1 cellular context compared by ENCODE assay signal in the genomic region with DNA sequence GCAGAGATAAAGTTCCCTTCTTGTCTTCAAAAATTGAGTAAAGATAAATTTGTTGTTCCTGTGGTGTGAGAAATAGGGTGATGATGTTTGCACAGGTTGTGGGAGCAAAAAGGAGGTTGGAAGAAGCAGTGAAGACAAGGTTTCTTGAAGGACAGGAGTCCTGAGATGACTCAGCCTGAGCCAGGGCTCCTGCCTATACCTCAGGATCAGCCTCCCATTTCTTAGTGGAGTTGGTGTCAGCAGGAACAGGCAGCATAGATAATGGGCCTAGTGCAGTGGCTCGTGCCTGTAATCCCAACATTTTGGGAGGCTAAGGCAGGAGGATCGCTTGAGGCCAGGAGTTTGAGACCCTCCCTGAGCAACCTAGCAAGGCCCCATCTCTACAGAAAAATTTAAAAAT.
TF ChIP-seq lines count a peak whose summit lies in the region.

No MANE protein-coding gene starts in this region.

TF ChIP-seq in K562, 482 proteins besides CTCF, POLR2A, EP300 and RAD21:
- TF ChIP-seq POLR2AphosphoS2 (IDR thresholded peaks at IDR 0.05; ENCODE audit: low read length): no peak
- no peak for TF ChIP-seq ZNF830 (CRISPR knock-in tag; IDR thresholded peaks at IDR 0.05)
- no peak for TF ChIP-seq GTF3C2 (IDR thresholded peaks at IDR 0.05; ENCODE audit: borderline replicate concordance, extremely low read depth, insufficient read length)
- TF ChIP-seq, protein P1, sequence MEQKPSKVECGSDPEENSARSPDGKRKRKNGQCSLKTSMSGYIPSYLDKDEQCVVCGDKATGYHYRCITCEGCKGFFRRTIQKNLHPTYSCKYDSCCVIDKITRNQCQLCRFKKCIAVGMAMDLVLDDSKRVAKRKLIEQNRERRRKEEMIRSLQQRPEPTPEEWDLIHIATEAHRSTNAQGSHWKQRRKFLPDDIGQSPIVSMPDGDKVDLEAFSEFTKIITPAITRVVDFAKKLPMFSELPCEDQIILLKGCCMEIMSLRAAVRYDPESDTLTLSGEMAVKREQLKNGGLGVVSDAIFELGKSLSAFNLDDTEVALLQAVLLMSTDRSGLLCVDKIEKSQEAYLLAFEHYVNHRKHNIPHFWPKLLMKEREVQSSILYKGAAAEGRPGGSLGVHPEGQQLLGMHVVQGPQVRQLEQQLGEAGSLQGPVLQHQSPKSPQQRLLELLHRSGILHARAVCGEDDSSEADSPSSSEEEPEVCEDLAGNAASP (IDR thresholded peaks at IDR 0.05): no peak
- TF ChIP-seq ZBED1 (IDR thresholded peaks at IDR 0.05): no peak
- TF ChIP-seq EHMT2 (IDR thresholded peaks at IDR 0.05): no peak
- no peak for TF ChIP-seq ZSCAN32 (CRISPR knock-in tag; IDR thresholded peaks at IDR 0.05)
- no peak for TF ChIP-seq ZNF184 (CRISPR knock-in tag; IDR thresholded peaks at IDR 0.05)
- TF ChIP-seq PPARD (CRISPR knock-in tag; IDR thresholded peaks at IDR 0.05): no peak
- TF ChIP-seq, protein P2, sequence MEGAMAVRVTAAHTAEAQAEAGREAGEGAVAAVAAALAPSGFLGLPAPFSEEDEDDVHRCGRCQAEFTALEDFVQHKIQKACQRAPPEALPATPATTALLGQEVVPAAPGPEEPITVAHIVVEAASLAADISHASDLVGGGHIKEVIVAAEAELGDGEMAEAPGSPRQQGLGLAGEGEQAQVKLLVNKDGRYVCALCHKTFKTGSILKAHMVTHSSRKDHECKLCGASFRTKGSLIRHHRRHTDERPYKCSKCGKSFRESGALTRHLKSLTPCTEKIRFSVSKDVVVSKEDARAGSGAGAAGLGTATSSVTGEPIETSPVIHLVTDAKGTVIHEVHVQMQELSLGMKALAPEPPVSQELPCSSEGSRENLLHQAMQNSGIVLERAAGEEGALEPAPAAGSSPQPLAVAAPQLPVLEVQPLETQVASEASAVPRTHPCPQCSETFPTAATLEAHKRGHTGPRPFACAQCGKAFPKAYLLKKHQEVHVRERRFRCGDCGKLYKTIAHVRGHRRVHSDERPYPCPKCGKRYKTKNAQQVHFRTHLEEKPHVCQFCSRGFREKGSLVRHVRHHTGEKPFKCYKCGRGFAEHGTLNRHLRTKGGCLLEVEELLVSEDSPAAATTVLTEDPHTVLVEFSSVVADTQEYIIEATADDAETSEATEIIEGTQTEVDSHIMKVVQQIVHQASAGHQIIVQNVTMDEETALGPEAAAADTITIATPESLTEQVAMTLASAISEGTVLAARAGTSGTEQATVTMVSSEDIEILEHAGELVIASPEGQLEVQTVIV (CRISPR knock-in tag; IDR thresholded peaks at IDR 0.05; ENCODE audit: borderline replicate concordance): no peak
- TF ChIP-seq SIN3A (IDR thresholded peaks at IDR 0.05; ENCODE audit: borderline replicate concordance in 2 of 2, control insufficient read depth in 1 of 2, low read depth in 2 of 2, low read length in 2 of 2): no peak
- TF ChIP-seq, protein P3, sequence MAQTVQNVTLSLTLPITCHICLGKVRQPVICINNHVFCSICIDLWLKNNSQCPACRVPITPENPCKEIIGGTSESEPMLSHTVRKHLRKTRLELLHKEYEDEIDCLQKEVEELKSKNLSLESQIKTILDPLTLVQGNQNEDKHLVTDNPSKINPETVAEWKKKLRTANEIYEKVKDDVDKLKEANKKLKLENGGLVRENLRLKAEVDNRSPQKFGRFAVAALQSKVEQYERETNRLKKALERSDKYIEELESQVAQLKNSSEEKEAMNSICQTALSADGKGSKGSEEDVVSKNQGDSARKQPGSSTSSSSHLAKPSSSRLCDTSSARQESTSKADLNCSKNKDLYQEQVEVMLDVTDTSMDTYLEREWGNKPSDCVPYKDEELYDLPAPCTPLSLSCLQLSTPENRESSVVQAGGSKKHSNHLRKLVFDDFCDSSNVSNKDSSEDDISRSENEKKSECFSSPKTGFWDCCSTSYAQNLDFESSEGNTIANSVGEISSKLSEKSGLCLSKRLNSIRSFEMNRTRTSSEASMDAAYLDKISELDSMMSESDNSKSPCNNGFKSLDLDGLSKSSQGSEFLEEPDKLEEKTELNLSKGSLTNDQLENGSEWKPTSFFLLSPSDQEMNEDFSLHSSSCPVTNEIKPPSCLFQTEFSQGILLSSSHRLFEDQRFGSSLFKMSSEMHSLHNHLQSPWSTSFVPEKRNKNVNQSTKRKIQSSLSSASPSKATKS (CRISPR knock-in tag; IDR thresholded peaks at IDR 0.05): no peak
- no peak for TF ChIP-seq ETS2 (tag; IDR thresholded peaks at IDR 0.05; ENCODE audit: borderline replicate concordance, poor library complexity, severe bottlenecking)
- no peak for TF ChIP-seq ZNF197 (CRISPR knock-in tag; IDR thresholded peaks at IDR 0.05; ENCODE audit: low read depth)
- TF ChIP-seq, protein P4, sequence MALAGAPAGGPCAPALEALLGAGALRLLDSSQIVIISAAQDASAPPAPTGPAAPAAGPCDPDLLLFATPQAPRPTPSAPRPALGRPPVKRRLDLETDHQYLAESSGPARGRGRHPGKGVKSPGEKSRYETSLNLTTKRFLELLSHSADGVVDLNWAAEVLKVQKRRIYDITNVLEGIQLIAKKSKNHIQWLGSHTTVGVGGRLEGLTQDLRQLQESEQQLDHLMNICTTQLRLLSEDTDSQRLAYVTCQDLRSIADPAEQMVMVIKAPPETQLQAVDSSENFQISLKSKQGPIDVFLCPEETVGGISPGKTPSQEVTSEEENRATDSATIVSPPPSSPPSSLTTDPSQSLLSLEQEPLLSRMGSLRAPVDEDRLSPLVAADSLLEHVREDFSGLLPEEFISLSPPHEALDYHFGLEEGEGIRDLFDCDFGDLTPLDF (CRISPR knock-in tag; IDR thresholded peaks at IDR 0.05): no peak
- TF ChIP-seq FIP1L1 (IDR thresholded peaks at IDR 0.05; ENCODE audit: low read depth, low read length, poor library complexity, severe bottlenecking): no peak
- TF ChIP-seq GTF2F1 (IDR thresholded peaks at IDR 0.05; ENCODE audit: low read depth, low read length): no peak
- no peak for TF ChIP-seq PATZ1 (CRISPR knock-in tag; IDR thresholded peaks at IDR 0.05; ENCODE audit: borderline replicate concordance)
TF ChIP-seq in K562: peak in this region for 0.
